In genomic region chr2:9721346-9721745, GRCh38 we compare ENCODE assay signal across 1 cellular context.
TF ChIP-seq lines count a peak whose summit lies in the region.

No MANE protein-coding gene starts in this region.

TF ChIP-seq in K562, 482 proteins besides CTCF, POLR2A, EP300 and RAD21 (continued from another document and continues in another):
- TF ChIP-seq MGA (IDR thresholded peaks at IDR 0.05) (no peak), TFAM (CRISPR knock-in tag; conservative IDR thresholded peaks at IDR 0.05) (no peak), ZNF592 (IDR thresholded peaks at IDR 0.05) (peak; percentile 46; the same call in 1 of the 2 replicates), ZNF436 (CRISPR knock-in tag; IDR thresholded peaks at IDR 0.05) (no peak), HMBOX1 (IDR thresholded peaks at IDR 0.05) (0 out of 2 replicates have a peak, but pooled peaks have one; percentile 36), JUND (IDR thresholded peaks at IDR 0.05; ENCODE audit: borderline replicate concordance, low read depth, low read length) (no peak), JUND (tag; IDR thresholded peaks at IDR 0.05; ENCODE audit: borderline replicate concordance, low read depth, low read length) (0 out of 3 replicates have a peak, but pooled peaks have one; percentile 11), GMEB1 (CRISPR knock-in tag; IDR thresholded peaks at IDR 0.05) (no peak), MEIS2 (IDR thresholded peaks at IDR 0.05; ENCODE audit: partially characterized antibody) (peak; percentile 49), CHD1 (IDR thresholded peaks at IDR 0.05; ENCODE audit: low read length) (peak; percentile 45), EP400 (IDR thresholded peaks at IDR 0.05) (0 out of 2 replicates have a peak, but pooled peaks have one; percentile 14), LEF1 (IDR thresholded peaks at IDR 0.05) (peak; percentile 85), ZNF280B (CRISPR knock-in tag; IDR thresholded peaks at IDR 0.05) (no peak), HINFP (tag; conservative IDR thresholded peaks at IDR 0.05; ENCODE audit: low read depth) (no peak), SMARCA4 (IDR thresholded peaks at IDR 0.05) (0 out of 2 replicates have a peak, but pooled peaks have one; percentile 23), PKNOX1 (IDR thresholded peaks at IDR 0.05) (peak; percentile 61), CTBP1 (IDR thresholded peaks at IDR 0.05; ENCODE audit: borderline replicate concordance) (peak; percentile 31; the same call in 1 of the 2 replicates), ATF4 (CRISPR knock-in tag; IDR thresholded peaks at IDR 0.05) (no peak), ZNF143 (CRISPR knock-in tag; IDR thresholded peaks at IDR 0.05) (no peak), CBX2 (IDR thresholded peaks at IDR 0.05; ENCODE audit: insufficient read depth, low read length, poor library complexity, severe bottlenecking) (no peak), KHSRP (IDR thresholded peaks at IDR 0.05) (no peak), SRF (CRISPR knock-in tag; IDR thresholded peaks at IDR 0.05) (0 out of 4 replicates have a peak, but pooled peaks of 1 of the 2 experiments have one; percentile 31), SMAD4 (CRISPR knock-in tag; conservative IDR thresholded peaks at IDR 0.05) (peak; percentile 47; the same call in 1 of the 2 replicates), ZFX (CRISPR knock-in tag; IDR thresholded peaks at IDR 0.05) (no peak)
